In the genomic region with DNA sequence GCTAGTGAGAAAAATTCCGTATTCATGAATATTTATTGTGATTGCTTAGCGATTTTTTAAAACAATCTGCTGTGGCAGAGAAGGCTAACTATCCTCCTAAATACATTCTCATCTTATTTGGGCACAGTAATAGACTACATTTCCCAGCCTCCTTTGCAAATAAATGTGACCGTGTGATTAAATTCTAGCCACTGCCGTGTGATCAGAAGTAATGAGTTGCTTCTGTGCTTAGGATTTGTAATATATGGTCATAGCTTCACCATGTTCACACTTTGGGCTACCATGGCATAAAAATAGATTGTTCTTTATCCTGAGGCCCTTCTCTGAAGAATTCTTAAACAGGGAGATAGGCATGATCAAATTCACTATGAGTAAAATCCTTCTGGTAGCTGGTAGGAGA, we compare ENCODE assay signal across 12 cellular contexts.
A peak's percentile ranks its signal among the peaks of the same experiment; 100 is the strongest.
DNase-seq lines count a peak whose midpoint lies in the region.
"Had no signal": no experiment of that assay in that cellular context is flagged by ENCODE, and none has a peak within 500 bp of the region (broad histone marks: within the 10 kb centered on the region; RNA-seq: fewer than 3 reads in every experiment).

No MANE protein-coding gene starts in this region.

- H4K91ac ChIP-seq in trophoblast cell (ENCODE audit: low read depth, low read length): no peak overlapping the region

- H3K9me3 ChIP-seq in SK-N-MC (ENCODE audit: low read depth, low read length) (no peaks in the 10 kb centered on the region), trophoblast cell (ENCODE audit: insufficient read depth, low read depth, low read length) (no peaks in the 10 kb centered on the region)

- H3K4me3 ChIP-seq in SK-N-MC (peak overlapping the region; percentile 54), trophoblast cell (ENCODE audit: low read depth, low read length) (no peak overlapping the region)
- H3K4me3 ChIP-seq: tibial nerve had no signal

- DNase-seq in HT-29 (ENCODE audit: low spot score) (peak; percentile 4), SK-N-MC (ENCODE audit: low read depth, low spot score) (no peak), fibroblast of gingiva (ENCODE audit: low read depth) (peak; percentile 47), trophoblast cell (no peak), NK-92 (lab: John Stamatoyannopoulos, UW; ENCODE audit: unreplicated experiment) (no peak), NCI-H2196 (lab: John Stamatoyannopoulos, UW; ENCODE audit: unreplicated experiment) (no peak)
- DNase-seq in stimulated activated CD4-positive, alpha-beta T cell treated with anti-CD3 and anti-CD28 coated beads, Interleukin-15, amount 100 ng/mL, for 24 hours: no peak
- DNase-seq in stimulated activated CD4-positive, alpha-beta T cell treated with anti-CD3 and anti-CD28 coated beads, Interleukin-2, amount 100 ng/mL, for 48 hours: no peak
- DNase-seq: activated CD4-positive, alpha-beta T cell treated with anti-CD3 and anti-CD28 coated beads, Interleukin-2, amount 50 U/mL, for 1 hour; NCI-H2029; small intestine had no signal

- no peak overlapping the region for H3K4ac ChIP-seq in trophoblast cell (ENCODE audit: low read depth, low read length)

- H3K27me3 ChIP-seq in trophoblast cell (ENCODE audit: insufficient read depth, low read length): no peaks in the 10 kb centered on the region
- H3K27me3 ChIP-seq: tibial nerve had no signal

- no CpG with 5 or more reads among the region's 4 CpGs for WGBS in trophoblast cell (ENCODE audit: extremely low coverage, insufficient coverage, insufficient read length)

- no peak overlapping the region for H3K23ac ChIP-seq in trophoblast cell (ENCODE audit: low read length)

- H4K12ac ChIP-seq in trophoblast cell (ENCODE audit: low read depth, low read length): no peak overlapping the region

- no peak overlapping the region for H3K9ac ChIP-seq in SK-N-MC (ENCODE audit: insufficient read length)
- H3K9ac ChIP-seq in trophoblast cell (ENCODE audit: low read length): no peak overlapping the region

- no peak overlapping the region for H2BK12ac ChIP-seq in trophoblast cell (ENCODE audit: low read length)

- H3K79me1 ChIP-seq in trophoblast cell (ENCODE audit: low read length): peaks cover 7% of the 10 kb centered on the region

- H3K4me1 ChIP-seq in trophoblast cell (ENCODE audit: control insufficient read depth in 1 of 2, insufficient read depth in 2 of 2, low read length in 2 of 2): peaks cover 7 to 9% of the 10 kb centered on the region in 2 experiments

- peak overlapping the region; percentile 83 for H3K27ac ChIP-seq in SK-N-MC
- H3K27ac ChIP-seq in trophoblast cell (ENCODE audit: low read depth, low read length): no peak overlapping the region

- H3K14ac ChIP-seq in trophoblast cell (ENCODE audit: low read length): no peak overlapping the region

- peak overlapping the region; percentile 38 for H4K8ac ChIP-seq in trophoblast cell (ENCODE audit: low read depth, low read length)

- H3K18ac ChIP-seq in trophoblast cell (ENCODE audit: low read length): no peak overlapping the region

- no peak overlapping the region for H2BK120ac ChIP-seq in trophoblast cell (ENCODE audit: insufficient read depth, low read length, poor library complexity)

- no peak overlapping the region for H3K4me2 ChIP-seq in trophoblast cell (ENCODE audit: low read length)

- no peak overlapping the region for H2BK5ac ChIP-seq in trophoblast cell (ENCODE audit: low read depth, low read length, poor library complexity)

- H3K79me2 ChIP-seq in trophoblast cell (ENCODE audit: control insufficient read depth, insufficient read depth, low read length, poor library complexity): no peaks in the 10 kb centered on the region

- H2AFZ ChIP-seq in trophoblast cell (ENCODE audit: insufficient read depth, low read length, poor library complexity): no peak overlapping the region

- no peak overlapping the region for H2AK5ac ChIP-seq in trophoblast cell (ENCODE audit: low read length)

- no peaks in the 10 kb centered on the region for H3K36me3 ChIP-seq in SK-N-MC (ENCODE audit: insufficient read depth, low read length)
- no peaks in the 10 kb centered on the region for H3K36me3 ChIP-seq in trophoblast cell (ENCODE audit: control insufficient read depth in 1 of 2, insufficient read depth in 2 of 2, low read length in 2 of 2)
- H3K36me3 ChIP-seq: tibial nerve had no signal

Comparison
In these comparisons a context has a peak if more than half of its experiments do, and no peak if none do; other contexts are left out.
1. DNase-seq: peak in HT-29 (single experiment) and fibroblast of gingiva (single experiment); none in SK-N-MC (single experiment), trophoblast cell (0 of 2), NK-92 (single experiment), NCI-H2196 (single experiment), stimulated activated CD4-positive, alpha-beta T cell treated with anti-CD3 and anti-CD28 coated beads, Interleukin-15, amount 100 ng/mL, for 24 hours (single experiment) and stimulated activated CD4-positive, alpha-beta T cell treated with anti-CD3 and anti-CD28 coated beads, Interleukin-2, amount 100 ng/mL, for 48 hours (0 of 2).